1 cellular context compared by ENCODE assay signal in the genomic region with DNA sequence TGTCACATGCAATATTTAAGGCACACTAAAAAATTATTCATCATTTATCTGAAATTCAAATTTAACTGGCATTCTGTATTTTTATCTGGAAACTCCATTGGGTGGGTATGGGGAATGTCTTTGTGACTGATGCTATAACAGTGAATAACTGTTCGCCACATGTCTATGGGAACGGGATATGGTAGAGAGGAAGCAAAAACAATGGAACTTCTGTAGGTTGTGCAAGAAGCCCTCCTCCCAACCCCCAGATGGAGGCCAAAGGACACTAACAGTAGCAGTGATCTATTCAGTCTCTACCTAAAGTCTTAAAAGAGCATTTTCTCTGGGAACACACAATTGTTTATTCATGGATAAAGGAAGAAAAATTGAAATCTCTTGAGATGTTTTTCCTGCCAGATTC.
TF ChIP-seq lines count a peak whose summit lies in the region.

No MANE protein-coding gene starts in this region.

TF ChIP-seq in GM23338, 12 proteins besides CTCF, POLR2A, EP300 and RAD21 (continued from another document):
- TF ChIP-seq, protein P1, sequence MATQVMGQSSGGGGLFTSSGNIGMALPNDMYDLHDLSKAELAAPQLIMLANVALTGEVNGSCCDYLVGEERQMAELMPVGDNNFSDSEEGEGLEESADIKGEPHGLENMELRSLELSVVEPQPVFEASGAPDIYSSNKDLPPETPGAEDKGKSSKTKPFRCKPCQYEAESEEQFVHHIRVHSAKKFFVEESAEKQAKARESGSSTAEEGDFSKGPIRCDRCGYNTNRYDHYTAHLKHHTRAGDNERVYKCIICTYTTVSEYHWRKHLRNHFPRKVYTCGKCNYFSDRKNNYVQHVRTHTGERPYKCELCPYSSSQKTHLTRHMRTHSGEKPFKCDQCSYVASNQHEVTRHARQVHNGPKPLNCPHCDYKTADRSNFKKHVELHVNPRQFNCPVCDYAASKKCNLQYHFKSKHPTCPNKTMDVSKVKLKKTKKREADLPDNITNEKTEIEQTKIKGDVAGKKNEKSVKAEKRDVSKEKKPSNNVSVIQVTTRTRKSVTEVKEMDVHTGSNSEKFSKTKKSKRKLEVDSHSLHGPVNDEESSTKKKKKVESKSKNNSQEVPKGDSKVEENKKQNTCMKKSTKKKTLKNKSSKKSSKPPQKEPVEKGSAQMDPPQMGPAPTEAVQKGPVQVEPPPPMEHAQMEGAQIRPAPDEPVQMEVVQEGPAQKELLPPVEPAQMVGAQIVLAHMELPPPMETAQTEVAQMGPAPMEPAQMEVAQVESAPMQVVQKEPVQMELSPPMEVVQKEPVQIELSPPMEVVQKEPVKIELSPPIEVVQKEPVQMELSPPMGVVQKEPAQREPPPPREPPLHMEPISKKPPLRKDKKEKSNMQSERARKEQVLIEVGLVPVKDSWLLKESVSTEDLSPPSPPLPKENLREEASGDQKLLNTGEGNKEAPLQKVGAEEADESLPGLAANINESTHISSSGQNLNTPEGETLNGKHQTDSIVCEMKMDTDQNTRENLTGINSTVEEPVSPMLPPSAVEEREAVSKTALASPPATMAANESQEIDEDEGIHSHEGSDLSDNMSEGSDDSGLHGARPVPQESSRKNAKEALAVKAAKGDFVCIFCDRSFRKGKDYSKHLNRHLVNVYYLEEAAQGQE (IDR thresholded peaks at IDR 0.05; ENCODE audit: unreplicated experiment): no peak
- TF ChIP-seq, protein P2, sequence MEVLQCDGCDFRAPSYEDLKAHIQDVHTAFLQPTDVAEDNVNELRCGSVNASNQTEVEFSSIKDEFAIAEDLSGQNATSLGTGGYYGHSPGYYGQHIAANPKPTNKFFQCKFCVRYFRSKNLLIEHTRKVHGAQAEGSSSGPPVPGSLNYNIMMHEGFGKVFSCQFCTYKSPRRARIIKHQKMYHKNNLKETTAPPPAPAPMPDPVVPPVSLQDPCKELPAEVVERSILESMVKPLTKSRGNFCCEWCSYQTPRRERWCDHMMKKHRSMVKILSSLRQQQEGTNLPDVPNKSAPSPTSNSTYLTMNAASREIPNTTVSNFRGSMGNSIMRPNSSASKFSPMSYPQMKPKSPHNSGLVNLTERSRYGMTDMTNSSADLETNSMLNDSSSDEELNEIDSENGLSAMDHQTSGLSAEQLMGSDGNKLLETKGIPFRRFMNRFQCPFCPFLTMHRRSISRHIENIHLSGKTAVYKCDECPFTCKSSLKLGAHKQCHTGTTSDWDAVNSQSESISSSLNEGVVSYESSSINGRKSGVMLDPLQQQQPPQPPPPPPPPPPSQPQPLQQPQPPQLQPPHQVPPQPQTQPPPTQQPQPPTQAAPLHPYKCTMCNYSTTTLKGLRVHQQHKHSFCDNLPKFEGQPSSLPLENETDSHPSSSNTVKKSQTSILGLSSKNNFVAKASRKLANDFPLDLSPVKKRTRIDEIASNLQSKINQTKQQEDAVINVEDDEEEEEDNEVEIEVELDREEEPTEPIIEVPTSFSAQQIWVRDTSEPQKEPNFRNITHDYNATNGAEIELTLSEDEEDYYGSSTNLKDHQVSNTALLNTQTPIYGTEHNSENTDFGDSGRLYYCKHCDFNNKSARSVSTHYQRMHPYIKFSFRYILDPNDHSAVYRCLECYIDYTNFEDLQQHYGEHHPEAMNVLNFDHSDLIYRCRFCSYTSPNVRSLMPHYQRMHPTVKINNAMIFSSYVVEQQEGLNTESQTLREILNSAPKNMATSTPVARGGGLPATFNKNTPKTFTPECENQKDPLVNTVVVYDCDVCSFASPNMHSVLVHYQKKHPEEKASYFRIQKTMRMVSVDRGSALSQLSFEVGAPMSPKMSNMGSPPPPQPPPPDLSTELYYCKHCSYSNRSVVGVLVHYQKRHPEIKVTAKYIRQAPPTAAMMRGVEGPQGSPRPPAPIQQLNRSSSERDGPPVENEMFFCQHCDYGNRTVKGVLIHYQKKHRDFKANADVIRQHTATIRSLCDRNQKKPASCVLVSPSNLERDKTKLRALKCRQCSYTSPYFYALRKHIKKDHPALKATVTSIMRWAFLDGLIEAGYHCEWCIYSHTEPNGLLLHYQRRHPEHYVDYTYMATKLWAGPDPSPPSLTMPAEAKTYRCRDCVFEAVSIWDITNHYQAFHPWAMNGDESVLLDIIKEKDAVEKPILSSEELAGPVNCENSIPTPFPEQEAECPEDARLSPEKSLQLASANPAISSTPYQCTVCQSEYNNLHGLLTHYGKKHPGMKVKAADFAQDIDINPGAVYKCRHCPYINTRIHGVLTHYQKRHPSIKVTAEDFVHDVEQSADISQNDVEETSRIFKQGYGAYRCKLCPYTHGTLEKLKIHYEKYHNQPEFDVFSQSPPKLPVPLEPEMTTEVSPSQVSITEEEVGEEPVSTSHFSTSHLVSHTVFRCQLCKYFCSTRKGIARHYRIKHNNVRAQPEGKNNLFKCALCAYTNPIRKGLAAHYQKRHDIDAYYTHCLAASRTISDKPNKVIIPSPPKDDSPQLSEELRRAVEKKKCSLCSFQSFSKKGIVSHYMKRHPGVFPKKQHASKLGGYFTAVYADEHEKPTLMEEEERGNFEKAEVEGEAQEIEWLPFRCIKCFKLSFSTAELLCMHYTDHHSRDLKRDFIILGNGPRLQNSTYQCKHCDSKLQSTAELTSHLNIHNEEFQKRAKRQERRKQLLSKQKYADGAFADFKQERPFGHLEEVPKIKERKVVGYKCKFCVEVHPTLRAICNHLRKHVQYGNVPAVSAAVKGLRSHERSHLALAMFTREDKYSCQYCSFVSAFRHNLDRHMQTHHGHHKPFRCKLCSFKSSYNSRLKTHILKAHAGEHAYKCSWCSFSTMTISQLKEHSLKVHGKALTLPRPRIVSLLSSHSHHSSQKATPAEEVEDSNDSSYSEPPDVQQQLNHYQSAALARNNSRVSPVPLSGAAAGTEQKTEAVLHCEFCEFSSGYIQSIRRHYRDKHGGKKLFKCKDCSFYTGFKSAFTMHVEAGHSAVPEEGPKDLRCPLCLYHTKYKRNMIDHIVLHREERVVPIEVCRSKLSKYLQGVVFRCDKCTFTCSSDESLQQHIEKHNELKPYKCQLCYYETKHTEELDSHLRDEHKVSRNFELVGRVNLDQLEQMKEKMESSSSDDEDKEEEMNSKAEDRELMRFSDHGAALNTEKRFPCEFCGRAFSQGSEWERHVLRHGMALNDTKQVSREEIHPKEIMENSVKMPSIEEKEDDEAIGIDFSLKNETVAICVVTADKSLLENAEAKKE (CRISPR knock-in tag; IDR thresholded peaks at IDR 0.05): no peak
- TF ChIP-seq NANOG (IDR thresholded peaks at IDR 0.05; ENCODE audit: borderline replicate concordance): no peak
- TF ChIP-seq EZH2phosphoT487 (IDR thresholded peaks at IDR 0.05; ENCODE audit: unreplicated experiment): no peak
- TF ChIP-seq ZNF331 (CRISPR knock-in tag; IDR thresholded peaks at IDR 0.05; ENCODE audit: low read depth): no peak
- TF ChIP-seq, protein P3, sequence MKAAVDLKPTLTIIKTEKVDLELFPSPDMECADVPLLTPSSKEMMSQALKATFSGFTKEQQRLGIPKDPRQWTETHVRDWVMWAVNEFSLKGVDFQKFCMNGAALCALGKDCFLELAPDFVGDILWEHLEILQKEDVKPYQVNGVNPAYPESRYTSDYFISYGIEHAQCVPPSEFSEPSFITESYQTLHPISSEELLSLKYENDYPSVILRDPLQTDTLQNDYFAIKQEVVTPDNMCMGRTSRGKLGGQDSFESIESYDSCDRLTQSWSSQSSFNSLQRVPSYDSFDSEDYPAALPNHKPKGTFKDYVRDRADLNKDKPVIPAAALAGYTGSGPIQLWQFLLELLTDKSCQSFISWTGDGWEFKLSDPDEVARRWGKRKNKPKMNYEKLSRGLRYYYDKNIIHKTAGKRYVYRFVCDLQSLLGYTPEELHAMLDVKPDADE (IDR thresholded peaks at IDR 0.05): no peak
- TF ChIP-seq CREB1 (CRISPR knock-in tag; IDR thresholded peaks at IDR 0.05; ENCODE audit: low read depth): no peak
- no peak for TF ChIP-seq ZNF114 (CRISPR knock-in tag; IDR thresholded peaks at IDR 0.05)
- no peak for TF ChIP-seq POLR2AphosphoS5 (IDR thresholded peaks at IDR 0.05; ENCODE audit: low read depth)
- TF ChIP-seq JUNB (IDR thresholded peaks at IDR 0.05; ENCODE audit: unreplicated experiment): no peak
